ENCODE assay signal across 1 cellular context in the genomic region with DNA sequence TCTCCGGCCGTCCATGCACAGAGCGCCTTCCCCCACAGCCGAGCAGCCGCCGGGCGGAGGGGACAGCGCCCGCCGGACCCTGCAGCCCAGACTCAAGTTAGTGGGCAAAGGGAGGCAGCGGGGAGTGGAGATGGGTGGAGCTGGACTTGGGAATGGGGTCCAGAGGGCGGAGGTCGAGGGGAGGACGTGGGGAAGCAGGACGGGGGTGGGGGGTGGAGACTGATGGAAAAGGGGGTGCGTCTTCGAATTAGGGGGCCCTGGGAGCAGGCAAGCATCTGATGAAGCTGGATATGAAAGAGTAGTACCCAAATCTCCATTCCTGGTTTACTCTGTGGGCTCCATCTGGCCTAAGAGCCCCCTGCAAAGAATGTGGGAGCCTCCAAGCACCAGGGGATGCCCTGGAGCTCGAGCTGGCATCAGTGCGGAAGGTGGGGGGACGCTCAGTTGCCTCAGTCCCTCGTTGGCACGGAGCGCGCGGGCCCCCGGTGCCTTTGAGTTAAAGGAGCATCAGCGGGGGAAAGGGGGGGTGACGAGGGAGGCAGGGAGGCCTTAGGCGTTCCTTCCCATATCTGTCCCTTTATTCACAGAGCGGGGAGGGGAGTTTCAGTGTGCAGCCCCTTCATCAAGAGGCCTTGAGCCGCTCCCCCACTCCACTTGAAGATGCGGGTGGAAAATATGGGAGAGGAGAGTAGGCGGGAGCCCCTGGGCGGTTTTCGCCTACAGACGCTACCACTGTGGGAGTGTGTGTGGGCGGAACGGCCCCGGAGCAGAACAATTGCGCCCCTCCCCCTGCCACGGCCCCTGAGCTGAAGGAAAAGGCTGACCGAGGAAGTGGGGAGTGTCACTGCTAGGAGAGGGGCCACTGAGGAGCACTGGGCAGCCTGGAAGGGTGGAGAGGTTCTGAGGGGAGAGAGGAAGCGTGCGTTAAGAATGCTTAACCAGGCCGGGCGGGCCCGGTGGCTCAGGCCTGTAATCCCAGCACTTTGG.
TF ChIP-seq lines count a peak whose summit lies in the region.

No MANE protein-coding gene starts in this region.

TF ChIP-seq in K562, 482 proteins besides CTCF, POLR2A, EP300 and RAD21 (continued from another document):
- TF ChIP-seq AFF4 (CRISPR knock-in tag; IDR thresholded peaks at IDR 0.05) (0 out of 2 replicates have a peak, but pooled peaks have one; percentile 57), HDAC1 (IDR thresholded peaks at IDR 0.05) (peak in 1 of 2 experiments; percentile 75; a peak in 2 of 4 replicates), ZNF384 (IDR thresholded peaks at IDR 0.05; ENCODE audit: low read depth, low read length) (no peak), CHD1 (IDR thresholded peaks at IDR 0.05; ENCODE audit: low read length) (peak; percentile 23)
TF ChIP-seq in K562: peak in this region for 46.
